25 cellular contexts compared by ENCODE assay signal in genomic region chr9:128358861-128359260, GRCh38.
"Had no signal": no experiment of that assay in that cellular context is flagged by ENCODE, and none has a peak within 500 bp of the region (broad histone marks: within the 10 kb centered on the region; RNA-seq: fewer than 3 reads in every experiment).

No MANE protein-coding gene starts in this region.

- H3K27ac ChIP-seq: ascending aorta, cardiac muscle cell, SJSA1 had no signal

- H3K4me3 ChIP-seq: ascending aorta, cardiac muscle cell, SJSA1 had no signal

- H3K9ac ChIP-seq: SK-N-SH had no signal

- H3K9me3 ChIP-seq: ascending aorta, SJSA1, SK-N-SH had no signal

- H3K4me2 ChIP-seq: SK-N-SH had no signal

- DNase-seq: activated CD4-positive, alpha-beta T cell treated with anti-CD3 and anti-CD28 coated beads, Interleukin-2, amount 10 ng/mL, durations not matched to agents 24 days and 14 days; activated CD4-positive, alpha-beta T cell treated with anti-CD3 and anti-CD28 coated beads, Interleukin-2, amount 50 U/mL, for 4 hours; activated CD8-positive, alpha-beta T cell treated with anti-CD3 and anti-CD28 coated beads, Interleukin-2, amount 10 ng/mL, durations not matched to agents 7 days and 5 days; activated gamma-delta T cell; activated naive CD4-positive, alpha-beta T cell treated with Interleukin-2 at 50 U/mL for 16 hours; activated naive CD8-positive, alpha-beta T cell treated with anti-CD3 and anti-CD28 coated beads, Interleukin-2, amount 10 ng/mL, durations not matched to agents 7 days and 5 days; activated T-cell treated with anti-CD3 and anti-CD28 coated beads, Interleukin-2, amount 50 U/mL, for 24 hours; amygdala; NCI-H1105; NCI-H1417 treated with DMSO at 0.1 percent for 48 hours; NCI-H187 treated with DMSO at 0.1 percent for 48 hours; NCI-H2081; NCI-H2171 treated with DMSO at 0.1 percent for 48 hours; NCI-H2227 treated with DMSO at 0.1 percent for 48 hours; NCI-H446; NCI-H510A treated with DMSO at 0.1 percent for 48 hours; NCI-H526 treated with DMSO at 0.1 percent for 48 hours; NCI-H774; SHP77 treated with DMSO at 0.1 percent for 48 hours; SK-N-SH had no signal

- H3K9me2 ChIP-seq: SK-N-SH had no signal

- H3K27me3 ChIP-seq: ascending aorta, cardiac muscle cell, SJSA1 had no signal

- FAIRE-seq: TTC549 had no signal

- ATAC-seq: activated CD8-positive, alpha-beta T cell treated with anti-CD3 and anti-CD28 coated beads, Interleukin-2, amount 10 ng/mL, durations not matched to agents 7 days and 5 days; Panc1 had no signal
